8 cellular contexts compared by ENCODE assay signal in the genomic region with DNA sequence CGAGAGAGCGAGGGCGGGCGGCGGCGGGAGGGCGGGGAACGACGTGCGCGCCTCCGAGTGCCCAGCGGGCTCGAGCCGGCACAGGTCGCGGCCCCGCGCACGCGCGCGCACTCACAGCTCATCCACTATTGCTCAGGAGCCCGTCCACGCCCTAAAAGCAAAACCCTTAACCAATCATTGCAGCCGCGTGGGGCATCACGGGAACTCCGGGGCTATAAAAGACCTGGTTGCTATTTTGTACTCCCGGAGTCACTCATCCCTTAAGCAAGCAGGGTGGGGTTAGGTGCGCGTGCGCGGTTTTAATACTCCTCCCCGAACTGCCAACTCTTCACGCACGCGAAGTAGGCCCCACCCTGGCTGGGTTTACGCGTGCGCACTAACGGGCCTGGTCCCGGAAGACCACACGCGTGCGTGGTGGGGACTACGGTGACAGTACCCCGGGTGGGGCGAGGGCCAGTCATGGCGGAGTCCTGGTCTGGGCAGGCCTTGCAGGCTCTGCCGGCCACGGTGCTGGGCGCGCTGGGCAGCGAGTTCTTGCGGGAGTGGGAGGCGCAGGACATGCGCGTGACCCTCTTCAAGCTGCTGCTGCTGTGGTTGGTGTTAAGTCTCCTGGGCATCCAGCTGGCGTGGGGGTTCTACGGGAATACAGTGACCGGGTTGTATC. TPM values are rescaled to one million over a fixed set of nuclear protein-coding genes. Genes with fewer than 3 reads are reported as not detected.
A peak's percentile ranks its signal among the peaks of the same experiment; 100 is the strongest.
DNase-seq lines count a peak whose midpoint lies in the region; ATAC-seq and TF ChIP-seq lines count a peak whose summit lies in the region.

A gene (minus strand): TSS at position 9 of the 664 bp plus-strand sequence. CDS start 36,387 bp downstream, outside the sequence.
A gene with protein sequence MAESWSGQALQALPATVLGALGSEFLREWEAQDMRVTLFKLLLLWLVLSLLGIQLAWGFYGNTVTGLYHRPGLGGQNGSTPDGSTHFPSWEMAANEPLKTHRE (plus strand): TSS at position 456 of the 664 bp plus-strand sequence. CDS start 4 bp downstream, at position 460.

- POLR2A ChIA-PET in PC-9 (lab: Charles Lee; ENCODE audit: unreplicated experiment): interaction anchor here (0.5 to 1.4 kb wide), 9 partner anchors 17 to 318 kb away, joined by 3 to 16 read pairs (median 4); a partner anchor contains a TSS

- no peak for TF ChIP-seq CTCF in PC-9 (conservative IDR thresholded peaks at IDR 0.05)
- TF ChIP-seq CTCF in epithelial cell of proximal tubule (conservative IDR thresholded peaks at IDR 0.05; ENCODE audit: low read depth, low read length): no peak

- H3K4me3 ChIP-seq in Jurkat, Clone E6-1 (ENCODE audit: low read length): peak within 1 kb of the TSS; percentile 96
- H3K4me3 ChIP-seq in PC-9 (peak within 1 kb of the TSS; percentile 89), epithelial cell of proximal tubule (ENCODE audit: low read depth, low read length) (peak within 1 kb of the TSS; percentile 92)

- H3K36me3 ChIP-seq in PC-9 (ENCODE audit: low read depth): no peaks in the 10 kb centered on the region

- peaks cover 27% of the 10 kb centered on the region; the same call in 1 of the 2 replicates for H3F3A ChIP-seq in PC-9 (ENCODE audit: insufficient read depth, low read depth)

- peak; percentile 77 for ATAC-seq in GM21619 (IDR thresholded peaks at IDR 0.05; ENCODE audit: unreplicated experiment)

- H3K27ac ChIP-seq in PC-9: peak within 1 kb of the TSS; percentile 63

- DNase-seq in DMS153 (lab: John Stamatoyannopoulos, UW) (peak; percentile 96), PC-9 (peak; percentile 97), epithelial cell of proximal tubule (ENCODE audit: low read depth) (peak; percentile 97), mucosa of gallbladder (ENCODE audit: low spot score) (peak; percentile 100)
- peak; percentile 100 for DNase-seq in Jurkat, Clone E6-1 (ENCODE audit: low read depth, low spot score)
- DNase-seq in activated T-cell treated with anti-CD3 and anti-CD28 coated beads, Interleukin-2, amount 50 U/mL, for 1 hour: peak; percentile 97
- peak; percentile 96 to 98 for DNase-seq in stimulated activated CD8-positive, alpha-beta memory T cell treated with anti-CD3 and anti-CD28 coated beads, Interleukin-4, amount 100 ng/mL, for 4 hours (ENCODE audit: low read depth in 2 of 2, low spot score in 1 of 2)

- peak within 1 kb of the TSS; percentile 91 for H2AFZ ChIP-seq in PC-9

- peaks cover 36% of the 10 kb centered on the region for H3K4me1 ChIP-seq in PC-9 (replicated peaks; ENCODE audit: insufficient read depth)

- CTCF ChIA-PET in PC-9 (lab: Charles Lee): interaction anchor here (0.7 to 1.6 kb wide), 2 partner anchors 9 to 42 kb away, joined by 6 to 7 read pairs; no protein-coding TSS in a partner anchor

- BruUV-seq in PC-9 (replicated peaks; lab: Mats Ljungman, UMichigan): TSS peak; percentile 84

- peak within 1 kb of the TSS; percentile 95 for H3K4me2 ChIP-seq in PC-9

- H3K9me3 ChIP-seq in PC-9 (ENCODE audit: insufficient read depth, low read depth): no peaks in the 10 kb centered on the region

- H4K20me1 ChIP-seq in PC-9 (ENCODE audit: insufficient read depth): peaks cover 38% of the 10 kb centered on the region

- H3K9me2 ChIP-seq in PC-9 (ENCODE audit: insufficient read depth): no peaks in the 10 kb centered on the region

- H3K79me2 ChIP-seq in PC-9 (ENCODE audit: low read depth): peaks cover 67% of the 10 kb centered on the region

- intact Hi-C loops in PC-9 (cut with micrococcal nuclease; ENCODE audit: unreplicated experiment): loop anchor here (1.0 to 5.0 kb wide), 2 partner anchors 55 to 72 kb away; a partner anchor contains a TSS

- no peaks in the 10 kb centered on the region for H3K27me3 ChIP-seq in PC-9 (ENCODE audit: insufficient read depth, low read depth)

RNA-seq across cellular contexts. Expression of the first gene that starts in this region (rescaled TPM):
- 624 TPM for polyA plus RNA-seq in Jurkat, Clone E6-1 (2012; ENCODE audit: insufficient read depth, insufficient read length)
- total RNA-seq in PC-9 (2021) (413 and 416 TPM in 2 replicates), epithelial cell of proximal tubule (355 and 504 TPM in 2 replicates), mucosa of gallbladder (386 TPM)

RNA-seq across cellular contexts. Expression of the second gene that starts in this region (rescaled TPM):
- polyA plus RNA-seq in Jurkat, Clone E6-1 (2012; ENCODE audit: insufficient read depth, insufficient read length): 10.1 TPM
- 17.0 and 17.2 TPM in 2 replicates for total RNA-seq in PC-9 (2021)
- total RNA-seq in epithelial cell of proximal tubule: 16.9 and 21.7 TPM in 2 replicates
- total RNA-seq in mucosa of gallbladder: 57.6 TPM

Comparison
In these comparisons a context has a peak if more than half of its experiments do, and no peak if none do; other contexts are left out.
1. Peak in every context shown above with its lines: DNase-seq, ATAC-seq, H3K4me3 ChIP-seq and H3K27ac ChIP-seq.